Comparison of ENCODE assay signal across 23 cellular contexts in genomic region chr6:74936886-74937285, GRCh38.
DNase-seq lines count a peak whose midpoint lies in the region; ATAC-seq, FAIRE-seq and TF ChIP-seq lines count a peak whose summit lies in the region.
"Had no signal": no experiment of that assay in that cellular context is flagged by ENCODE, and none has a peak within 500 bp of the region (broad histone marks: within the 10 kb centered on the region; RNA-seq: fewer than 3 reads in every experiment).

No MANE protein-coding gene starts in this region.

- H3K9me3 ChIP-seq in astrocyte (ENCODE audit: insufficient read depth, low read depth, low read length) (no peaks in the 10 kb centered on the region), endodermal cell (ENCODE audit: control insufficient read depth, low read length) (no peaks in the 10 kb centered on the region)
- H3K9me3 ChIP-seq: gastrocnemius medialis had no signal

- H3K4me1 ChIP-seq in astrocyte (ENCODE audit: insufficient read depth, low read length) (peaks cover 16% of the 10 kb centered on the region), endodermal cell (ENCODE audit: control insufficient read depth, insufficient read depth, low read length) (no peaks in the 10 kb centered on the region)
- H3K4me1 ChIP-seq: gastrocnemius medialis had no signal

- H3K27me3 Mint-ChIP-seq in astrocyte (ENCODE audit: low read depth, unreplicated experiment) (no peaks in the 10 kb centered on the region), endodermal cell (ENCODE audit: insufficient read depth) (no peaks in the 10 kb centered on the region)
- H3K27me3 Mint-ChIP-seq: activated CD4-positive, alpha-beta T cell treated with anti-CD3 and anti-CD28 coated beads for 36 hours; activated naive CD4-positive, alpha-beta T cell treated with anti-CD3 and anti-CD28 coated beads, Interleukin-2, amount 50 U/mL, for 24 hours; CD8-positive, alpha-beta memory T cell; natural killer cell treated with Interleukin-12 subunit alpha and Interleukin-12 subunit beta and Interleukin-15 and Interleukin-18, amount 100 ng/mL, for 72 hours had no signal

- no peaks in the 10 kb centered on the region for H3K36me3 Mint-ChIP-seq in astrocyte (ENCODE audit: low read depth, unreplicated experiment)
- H3K36me3 Mint-ChIP-seq in endodermal cell (ENCODE audit: low read depth), result no peaks in the 10 kb centered on the region
- H3K36me3 Mint-ChIP-seq: activated naive CD4-positive, alpha-beta T cell treated with anti-CD3 and anti-CD28 coated beads, Interleukin-2, amount 50 U/mL, for 24 hours; CD8-positive, alpha-beta memory T cell; natural killer cell treated with Interleukin-12 subunit alpha and Interleukin-12 subunit beta and Interleukin-15 and Interleukin-18, amount 100 ng/mL, for 72 hours had no signal

- H3K9me3 Mint-ChIP-seq in astrocyte (ENCODE audit: unreplicated experiment) (no peaks in the 10 kb centered on the region), endodermal cell (no peaks in the 10 kb centered on the region)
- H3K9me3 Mint-ChIP-seq: activated naive CD4-positive, alpha-beta T cell treated with anti-CD3 and anti-CD28 coated beads, Interleukin-2, amount 50 U/mL, for 24 hours; activated T-helper 1 cell treated with anti-CD3 and anti-CD28 coated beads, Interleukin-12 subunit alpha, Interleukin-12 subunit beta, Interleukin-2, Interleukin-4 antibody, amounts not matched to agents 30 ng/mL and 10 ng/mL and 1 ng/mL, durations not matched to agents 14 hours and 24 hours and 36 hours; CD8-positive, alpha-beta memory T cell; natural killer cell treated with Interleukin-12 subunit alpha and Interleukin-12 subunit beta and Interleukin-15 and Interleukin-18, amount 100 ng/mL, for 72 hours had no signal

- WGBS in endodermal cell (ENCODE audit: insufficient coverage in 1 of 2, insufficient read length in 1 of 2), 2 experiments, result 100% methylated on average over 1 of the region's 1 CpG

- H3K27ac ChIP-seq in astrocyte (ENCODE audit: low read depth, low read length) (no peak overlapping the region), endodermal cell (ENCODE audit: low read depth, low read length) (no peak overlapping the region)
- H3K27ac ChIP-seq: gastrocnemius medialis had no signal

- peak; percentile 40 for DNase-seq in AG09309 (ENCODE audit: low read depth)
- DNase-seq in HCEC 1CT, result peak; percentile 86
- peak; percentile 80 for DNase-seq in astrocyte (ENCODE audit: low read depth)
- DNase-seq in iris pigment epithelial cell (ENCODE audit: low read depth), result peak; percentile 68
- DNase-seq in endodermal cell, result no peak
- DNase-seq in RCC 7860 (ENCODE audit: low spot score), result no peak
- DNase-seq: ACHN; activated CD4-positive, alpha-beta T cell treated with anti-CD3 and anti-CD28 coated beads for 36 hours; CD8-positive, alpha-beta memory T cell; DMS53; gastrocnemius medialis; NCI-H2171 treated with DMSO at 0.1 percent for 48 hours; NCI-H69; SHP77; stimulated activated CD4-positive, alpha-beta T cell treated with anti-CD3 and anti-CD28 coated beads, Interleukin-2, amount 100 ng/mL, for 24 hours; stimulated activated naive CD4-positive, alpha-beta T cell had no signal

- H3K4me1 Mint-ChIP-seq in astrocyte (ENCODE audit: low read depth, unreplicated experiment), result peaks cover 26% of the 10 kb centered on the region
- H3K4me1 Mint-ChIP-seq in endodermal cell, result peaks cover 6% of the 10 kb centered on the region
- H3K4me1 Mint-ChIP-seq: activated CD4-positive, alpha-beta T cell treated with anti-CD3 and anti-CD28 coated beads for 36 hours; activated naive CD4-positive, alpha-beta T cell treated with anti-CD3 and anti-CD28 coated beads, Interleukin-2, amount 50 U/mL, for 24 hours; CD8-positive, alpha-beta memory T cell had no signal

- FAIRE-seq in astrocyte (lab: Jason Lieb, UNC) (no peak), RCC 7860 (lab: Jason Lieb, UNC) (no peak)
- FAIRE-seq: HepG2 had no signal

- peak overlapping the region; percentile 29 for H3K4me2 ChIP-seq in astrocyte (ENCODE audit: low read length)

- H3K4me3 Mint-ChIP-seq in astrocyte (ENCODE audit: unreplicated experiment), result no peak overlapping the region
- no peak overlapping the region for H3K4me3 Mint-ChIP-seq in endodermal cell
- H3K4me3 Mint-ChIP-seq: activated CD4-positive, alpha-beta T cell treated with anti-CD3 and anti-CD28 coated beads for 36 hours; activated naive CD4-positive, alpha-beta T cell treated with anti-CD3 and anti-CD28 coated beads, Interleukin-2, amount 50 U/mL, for 24 hours; activated T-helper 1 cell treated with anti-CD3 and anti-CD28 coated beads, Interleukin-12 subunit alpha, Interleukin-12 subunit beta, Interleukin-2, Interleukin-4 antibody, amounts not matched to agents 30 ng/mL and 10 ng/mL and 1 ng/mL, durations not matched to agents 14 hours and 24 hours and 36 hours; CD8-positive, alpha-beta memory T cell; natural killer cell treated with Interleukin-12 subunit alpha and Interleukin-12 subunit beta and Interleukin-15 and Interleukin-18, amount 100 ng/mL, for 72 hours had no signal

- no peaks in the 10 kb centered on the region for H3K79me2 ChIP-seq in astrocyte (ENCODE audit: insufficient read depth, low read length)

- H3K4me3 ChIP-seq in AG09309 (ENCODE audit: control insufficient read depth, low read depth, low read length) (no peak overlapping the region), astrocyte (ENCODE audit: insufficient read depth, low read depth, low read length) (no peak overlapping the region), endodermal cell (ENCODE audit: low read length) (no peak overlapping the region)
- H3K4me3 ChIP-seq: gastrocnemius medialis had no signal

- TF ChIP-seq CTCF in AG09309 (IDR thresholded peaks at IDR 0.05; ENCODE audit: control insufficient read depth, insufficient read depth, low read depth, low read length, missing control alignments), result no peak
- no peak for TF ChIP-seq CTCF in astrocyte (IDR thresholded peaks at IDR 0.05; ENCODE audit: insufficient read depth, low read depth, low read length)
- TF ChIP-seq CTCF in endodermal cell (conservative IDR thresholded peaks at IDR 0.05), result no peak

- ATAC-seq in GM21717 (IDR thresholded peaks at IDR 0.05; ENCODE audit: unreplicated experiment) (no peak), HG03457 (IDR thresholded peaks at IDR 0.05; ENCODE audit: unreplicated experiment) (no peak)
- ATAC-seq: activated CD4-positive, alpha-beta T cell treated with anti-CD3 and anti-CD28 coated beads for 36 hours; gastrocnemius medialis; HCT116; HepG2; natural killer cell treated with Interleukin-12 subunit alpha and Interleukin-12 subunit beta and Interleukin-15 and Interleukin-18, amount 100 ng/mL, for 72 hours had no signal

- no peak overlapping the region for H2AFZ ChIP-seq in astrocyte (ENCODE audit: low read depth, low read length)

- H3K9ac ChIP-seq in astrocyte (ENCODE audit: low read length), result no peak overlapping the region
- no peak overlapping the region for H3K9ac ChIP-seq in endodermal cell (ENCODE audit: extremely low read depth, low read length, poor library complexity, severe bottlenecking)

- no peaks in the 10 kb centered on the region for H3K27me3 ChIP-seq in astrocyte (ENCODE audit: insufficient read depth, low read length)
- H3K27me3 ChIP-seq in endodermal cell (ENCODE audit: control insufficient read depth, insufficient read depth, low read length, poor library complexity, severe bottlenecking), result no peaks in the 10 kb centered on the region
- H3K27me3 ChIP-seq: gastrocnemius medialis had no signal

- no peaks in the 10 kb centered on the region for H4K20me1 ChIP-seq in astrocyte (ENCODE audit: insufficient read depth, low read length)

- H3K36me3 ChIP-seq in astrocyte (ENCODE audit: insufficient read depth, low read length) (no peaks in the 10 kb centered on the region), endodermal cell (ENCODE audit: control insufficient read depth, insufficient read depth, low read length) (no peaks in the 10 kb centered on the region)
- H3K36me3 ChIP-seq: gastrocnemius medialis had no signal

- no peak overlapping the region for H3K27ac Mint-ChIP-seq in astrocyte (ENCODE audit: unreplicated experiment)
- H3K27ac Mint-ChIP-seq in endodermal cell, result no peak overlapping the region
- H3K27ac Mint-ChIP-seq: activated CD4-positive, alpha-beta T cell treated with anti-CD3 and anti-CD28 coated beads for 36 hours; activated naive CD4-positive, alpha-beta T cell treated with anti-CD3 and anti-CD28 coated beads, Interleukin-2, amount 50 U/mL, for 24 hours; activated T-helper 1 cell treated with anti-CD3 and anti-CD28 coated beads, Interleukin-12 subunit alpha, Interleukin-12 subunit beta, Interleukin-2, Interleukin-4 antibody, amounts not matched to agents 30 ng/mL and 10 ng/mL and 1 ng/mL, durations not matched to agents 14 hours and 24 hours and 36 hours; CD8-positive, alpha-beta memory T cell; natural killer cell treated with Interleukin-12 subunit alpha and Interleukin-12 subunit beta and Interleukin-15 and Interleukin-18, amount 100 ng/mL, for 72 hours had no signal

Comparison
In these comparisons a context has a peak if more than half of its experiments do, and no peak if none do; other contexts are left out.
1. DNase-seq: peak in AG09309 (single experiment), HCEC 1CT (single experiment), astrocyte (single experiment) and iris pigment epithelial cell (single experiment); none in endodermal cell (single experiment) and RCC 7860 (single experiment).